19 cellular contexts compared by ENCODE assay signal in the genomic region with DNA sequence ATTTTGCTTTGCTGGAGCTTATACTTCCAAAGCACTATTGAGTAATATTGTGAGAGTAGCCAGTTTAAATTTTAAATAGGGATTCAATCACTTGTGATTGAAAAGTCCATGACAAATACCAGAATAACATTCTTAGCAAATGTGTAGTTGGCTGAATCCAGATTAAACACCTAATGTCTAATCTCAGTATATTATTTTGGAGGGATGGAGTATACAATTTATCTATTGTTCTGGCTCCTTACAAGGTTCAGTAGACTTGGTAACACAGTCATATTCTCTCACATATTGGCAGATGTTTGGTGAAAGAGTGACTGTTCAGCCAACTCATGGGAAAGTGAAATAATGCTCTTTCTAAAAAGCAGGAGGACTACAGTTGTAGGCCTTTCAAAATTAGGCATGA. TPM values are rescaled to one million over a fixed set of nuclear protein-coding genes. Genes with fewer than 3 reads are reported as not detected.
A peak's percentile ranks its signal among the peaks of the same experiment; 100 is the strongest.
DNase-seq lines count a peak whose midpoint lies in the region; ATAC-seq, FAIRE-seq and TF ChIP-seq lines count a peak whose summit lies in the region.
"Had no signal": no experiment of that assay in that cellular context is flagged by ENCODE, and none has a peak within 500 bp of the region (broad histone marks: within the 10 kb centered on the region; RNA-seq: fewer than 3 reads in every experiment).

No MANE protein-coding gene starts in this region.

- no TSS peak for BruUV-seq in HepG2 (replicated peaks; lab: Mats Ljungman, UMichigan)

- H3K9ac ChIP-seq in liver (ENCODE audit: low read depth in 1 of 2, low read length in 2 of 2) (peak overlapping the region in 1 of 2 donors; percentile 94), HepG2 (ENCODE audit: insufficient read depth, low read depth, low read length) (no peak overlapping the region), kidney (ENCODE audit: low read length in 2 of 2) (peak overlapping the region; percentile 10 to 70)
- H3K9ac ChIP-seq: BLaER1 treated with 17β-estradiol and CSF1 and Interleukin-3, amounts not matched to agents 10 nM and 100 nM had no signal

- H4K20me1 ChIP-seq in HepG2 (ENCODE audit: insufficient read depth, low read length), result no peaks in the 10 kb centered on the region
- H4K20me1 ChIP-seq: BLaER1 treated with 17β-estradiol and CSF1 and Interleukin-3, amounts not matched to agents 10 nM and 100 nM had no signal

- H3K4me1 ChIP-seq in liver (ENCODE audit: control insufficient read depth in 4 of 4, insufficient read depth in 4 of 4, low read length in 3 of 4), result peaks cover 5 to 39% (median 25%) of the 10 kb centered on the region in 4 donors
- H3K4me1 ChIP-seq in HepG2 (ENCODE audit: insufficient read depth, low read length), result no peaks in the 10 kb centered on the region
- peaks cover 2 to 7% of the 10 kb centered on the region in 2 donors for H3K4me1 ChIP-seq in kidney (ENCODE audit: control insufficient read depth in 1 of 2, insufficient read depth in 1 of 2, low read depth in 1 of 2, low read length in 2 of 2)
- peaks cover 0 to 54% (median 12%) of the 10 kb centered on the region in 4 donors for H3K4me1 ChIP-seq in right lobe of liver
- H3K4me1 ChIP-seq: BLaER1 treated with 17β-estradiol and CSF1 and Interleukin-3, amounts not matched to agents 10 nM and 100 nM had no signal

- no peaks in the 10 kb centered on the region for H3K36me3 ChIP-seq in liver (ENCODE audit: control insufficient read depth in 4 of 4, insufficient read depth in 3 of 4, low read depth in 1 of 4, low read length in 3 of 4)
- no peaks in the 10 kb centered on the region for H3K36me3 ChIP-seq in HepG2 (replicated peaks in 1 of 2; ENCODE audit: control insufficient read depth in 1 of 2, insufficient read depth in 2 of 2, low read length in 2 of 2)
- no peaks in the 10 kb centered on the region for H3K36me3 ChIP-seq in kidney (ENCODE audit: control insufficient read depth in 1 of 2, insufficient read depth in 2 of 2, low read length in 2 of 2)
- no peaks in the 10 kb centered on the region for H3K36me3 ChIP-seq in right lobe of liver
- H3K36me3 ChIP-seq: BLaER1 treated with 17β-estradiol and CSF1 and Interleukin-3, amounts not matched to agents 10 nM and 100 nM had no signal

- TF ChIP-seq EP300 in HepG2 (IDR thresholded peaks at IDR 0.05; ENCODE audit: low read depth in 2 of 2, low read length in 2 of 2), result no peak
- TF ChIP-seq EP300 in HepG2 (CRISPR knock-in tag; IDR thresholded peaks at IDR 0.05; ENCODE audit: borderline replicate concordance), result no peak

- no peak for FAIRE-seq in HepG2 (lab: Jason Lieb, UNC)
- no peak for FAIRE-seq in kidney (lab: Jason Lieb, UNC)
- FAIRE-seq: D721Med had no signal

- TF ChIP-seq POLR2A in HepG2 (IDR thresholded peaks at IDR 0.05; ENCODE audit: insufficient read depth in 1 of 2, low read depth in 2 of 2, low read length in 2 of 2), result no peak
- TF ChIP-seq POLR2A in right lobe of liver (IDR thresholded peaks at IDR 0.05), result no peak

- POLR2A ChIA-PET in HepG2 (lab: Yijun Ruan, JAX), result no interaction called here

- H3K9me3 ChIP-seq in liver (ENCODE audit: control insufficient read depth in 4 of 4, low read length in 3 of 4) (no peaks in the 10 kb centered on the region), HepG2 (ENCODE audit: low read length) (no peaks in the 10 kb centered on the region), kidney (ENCODE audit: control insufficient read depth in 1 of 2, low read length in 2 of 2) (no peaks in the 10 kb centered on the region), right lobe of liver (no peaks in the 10 kb centered on the region)
- H3K9me3 ChIP-seq: BLaER1 treated with 17β-estradiol and CSF1 and Interleukin-3, amounts not matched to agents 10 nM and 100 nM had no signal

- H3K79me2 ChIP-seq in HepG2 (ENCODE audit: insufficient read depth, low read length), result no peaks in the 10 kb centered on the region

- TF ChIP-seq CTCF in liver (IDR thresholded peaks at IDR 0.05; ENCODE audit: low read depth, low read length, missing input control), result no peak
- no peak for TF ChIP-seq CTCF in HepG2 (CRISPR knock-in tag; IDR thresholded peaks at IDR 0.05)
- TF ChIP-seq CTCF in kidney (IDR thresholded peaks at IDR 0.05; ENCODE audit: borderline replicate concordance, extremely low read depth, insufficient read depth), result no peak
- TF ChIP-seq CTCF in right lobe of liver (IDR thresholded peaks at IDR 0.05), result no peak

- ATAC-seq in HepG2, result no peak
- ATAC-seq in right lobe of liver, result peak in 2 of 4 donors; percentile 26 to 44
- ATAC-seq: CD8-positive, alpha-beta T cell; GM23338 had no signal

- H3K27ac ChIP-seq in liver (ENCODE audit: low read depth in 1 of 2, low read length in 2 of 2) (peak overlapping the region; percentile 19 to 79), HepG2 (ENCODE audit: extremely low read length, insufficient read depth, low read length) (no peak overlapping the region), kidney (ENCODE audit: low read depth in 2 of 2, low read length in 2 of 2) (peak overlapping the region; percentile 2 to 72), right lobe of liver (peak overlapping the region; percentile 6 to 70 (median 26))
- H3K27ac ChIP-seq: 22Rv1; BLaER1 treated with 17β-estradiol and CSF1 and Interleukin-3, amounts not matched to agents 10 nM and 100 nM had no signal

- H3K4me3 ChIP-seq in liver (ENCODE audit: low read depth in 1 of 3, low read length in 3 of 3) (peak overlapping the region; percentile 7 to 50 (median 45)), HepG2 (replicated peaks in 1 of 3; ENCODE audit: insufficient read depth in 1 of 3, low read depth in 2 of 3, low read length in 3 of 3) (no peak overlapping the region), kidney (ENCODE audit: low read length in 2 of 2) (peak overlapping the region; percentile 61 to 83), right lobe of liver (peak overlapping the region; percentile 22 to 66 (median 46))
- H3K4me3 ChIP-seq: BLaER1 treated with 17β-estradiol and CSF1 and Interleukin-3, amounts not matched to agents 10 nM and 100 nM; GM23338 had no signal

- CTCF ChIA-PET in HepG2 (lab: Yijun Ruan, JAX; ENCODE audit: low intra/inter-chr PET ratio, low total read pairs), result no interaction called here

- intact Hi-C loops in HepG2 (cut with micrococcal nuclease; ENCODE audit: unreplicated experiment), result no loop called here
- intact Hi-C loops in kidney (cut with DNase I), result no loop called here
- intact Hi-C loops in right lobe of liver (cut with DNase I), result no loop called here

- H3K27me3 ChIP-seq in liver (ENCODE audit: control insufficient read depth in 4 of 4, insufficient read depth in 4 of 4, low read length in 3 of 4) (no peaks in the 10 kb centered on the region), HepG2 (ENCODE audit: control insufficient read depth in 1 of 2, insufficient read depth in 2 of 2, low read length in 2 of 2) (no peaks in the 10 kb centered on the region), right lobe of liver (no peaks in the 10 kb centered on the region)
- H3K27me3 ChIP-seq: BLaER1 treated with 17β-estradiol and CSF1 and Interleukin-3, amounts not matched to agents 10 nM and 100 nM had no signal

- DNase-seq in HepG2 (ENCODE audit: low spot score) (no peak), kidney (no peak), right lobe of liver (no peak), DMS79 treated with DMSO at 0.1 percent for 48 hours (lab: John Stamatoyannopoulos, UW) (no peak), inferior parietal cortex (ENCODE audit: extremely low spot score) (no peak)
- DNase-seq in activated CD4-positive, alpha-beta T cell treated with anti-CD3 and anti-CD28 coated beads for 48 hours, result no peak
- DNase-seq: CD8-positive, alpha-beta T cell; COR-L47; DMS153; DMS79; GF-D8; H7 had no signal

- H3K4me2 ChIP-seq in HepG2 (ENCODE audit: low read depth, low read length), result no peak overlapping the region
- H3K4me2 ChIP-seq: BLaER1 treated with 17β-estradiol and CSF1 and Interleukin-3, amounts not matched to agents 10 nM and 100 nM; GM23338 had no signal

- no peak overlapping the region for H2AFZ ChIP-seq in HepG2 (ENCODE audit: low read length)
- H2AFZ ChIP-seq: GM23338 had no signal

- TF ChIP-seq RAD21 in liver (IDR thresholded peaks at IDR 0.05) (no peak), HepG2 (CRISPR knock-in tag; IDR thresholded peaks at IDR 0.05) (no peak)

- in situ Hi-C loops in HepG2 (cut with HindIII; ENCODE audit: extremely low pct_ligation_motif_present, low pct_unique_long_range_greater_than_20kb), result no loop called here

RNA-seq across cellular contexts. Expression of a gene that starts 2.2 kb away (rescaled TPM):
- total RNA-seq in liver (10 to 100 TPM in 1 of 2 donors, not detected in 1; 14.3 TPM), HepG2 (2016; rRNA removed; fragmentation: Illumina TruSeq; extraction: Trizol) (not detected in 2 replicates), kidney (1.4 TPM), right lobe of liver (100 to 1,000 TPM in 4 of 6 experiments, 10 to 100 TPM in 2; 91.6 to 365 (median 108) TPM)
- polyA plus RNA-seq in liver (10 to 100 TPM; 23.8 to 62.3 TPM), HepG2 (2011; rRNA removed) (0.07 TPM in 1 of 2 replicates, not detected in the other), kidney (ENCODE audit: insufficient read depth, low read depth, low replicate concordance) (414 TPM)
- not detected in 2 replicates for total RNA-seq in HepG2 (2016; cell fraction: cytosol; rRNA removed; fragmentation: Illumina TruSeq; extraction: Trizol; ENCODE audit: low read depth)
- 0.06 TPM in 1 of 2 replicates, not detected in the other for total RNA-seq in HepG2 (2016; cell fraction: insoluble cytoplasmic fraction; rRNA removed; fragmentation: Illumina TruSeq; extraction: Trizol)
- total RNA-seq in HepG2 (2016; cell fraction: membrane; rRNA removed; fragmentation: Illumina TruSeq; extraction: Trizol), result not detected in 2 replicates
- total RNA-seq in HepG2 (2016; cell fraction: nucleus; rRNA removed; fragmentation: Illumina TruSeq; extraction: Trizol), result not detected in 2 replicates
- not detected in 2 replicates for polyA plus RNA-seq in HepG2 (2011; cell fraction: cytosol; rRNA removed)
- polyA plus RNA-seq in HepG2 (2011; cell fraction: nucleus; rRNA removed), result not detected in 2 replicates
- polyA plus RNA-seq in HepG2 (2012), result not detected in 2 replicates
- not detected in 2 replicates for polyA plus RNA-seq in HepG2 (2016; cell fraction: cytosol; fragmentation: Illumina TruSeq; extraction: Trizol; ENCODE audit: low read depth)
- polyA plus RNA-seq in HepG2 (2016; cell fraction: insoluble cytoplasmic fraction; fragmentation: Illumina TruSeq; extraction: Trizol; ENCODE audit: low read depth), result not detected in 2 replicates
- not detected in 2 replicates for polyA plus RNA-seq in HepG2 (2016; cell fraction: membrane; fragmentation: Illumina TruSeq; extraction: Trizol; ENCODE audit: low read depth)
- not detected in 2 replicates for polyA plus RNA-seq in HepG2 (2016; cell fraction: nucleus; fragmentation: Illumina TruSeq; extraction: Trizol; ENCODE audit: insufficient read depth, low read depth)
- not detected in 2 replicates for polyA minus RNA-seq in HepG2 (2011; rRNA and poly(A)+ RNA removed; ENCODE audit: low replicate concordance)
- polyA minus RNA-seq in HepG2 (2011; cell fraction: cytosol; rRNA and poly(A)+ RNA removed), result not detected in 2 replicates
- polyA minus RNA-seq in HepG2 (2011; cell fraction: nucleus; rRNA and poly(A)+ RNA removed), result not detected in 2 replicates
- total RNA-seq: A673; CD8-positive, alpha-beta T cell; GM23338; H7 had no signal
- polyA plus RNA-seq: AG04450, GM23338 had no signal

RNA-seq across cellular contexts. Expression of a gene that starts 7.8 kb away (rescaled TPM):
- total RNA-seq in liver (1 to 10 TPM in 1 of 2 donors, not detected in 1; 2.2 TPM), HepG2 (2016; rRNA removed; fragmentation: Illumina TruSeq; extraction: Trizol) (not detected in 2 replicates), kidney (0.35 TPM), right lobe of liver (1 to 10 TPM; 1.3 to 6.9 (median 4.6) TPM)
- polyA plus RNA-seq in liver (under 1 TPM; 0.02 to 0.38 TPM), HepG2 (2011; rRNA removed) (not detected in 2 replicates), kidney (ENCODE audit: insufficient read depth, low read depth, low replicate concordance) (1.3 TPM)
- total RNA-seq in HepG2 (2016; cell fraction: cytosol; rRNA removed; fragmentation: Illumina TruSeq; extraction: Trizol; ENCODE audit: low read depth), result not detected in 2 replicates
- not detected in 2 replicates for total RNA-seq in HepG2 (2016; cell fraction: insoluble cytoplasmic fraction; rRNA removed; fragmentation: Illumina TruSeq; extraction: Trizol)
- not detected in 2 replicates for total RNA-seq in HepG2 (2016; cell fraction: membrane; rRNA removed; fragmentation: Illumina TruSeq; extraction: Trizol)
- total RNA-seq in HepG2 (2016; cell fraction: nucleus; rRNA removed; fragmentation: Illumina TruSeq; extraction: Trizol), result not detected in 2 replicates
- not detected in 2 replicates for polyA plus RNA-seq in HepG2 (2011; cell fraction: cytosol; rRNA removed)
- polyA plus RNA-seq in HepG2 (2011; cell fraction: nucleus; rRNA removed), result not detected in 2 replicates
- polyA plus RNA-seq in HepG2 (2012), result not detected in 2 replicates
- not detected in 2 replicates for polyA plus RNA-seq in HepG2 (2016; cell fraction: cytosol; fragmentation: Illumina TruSeq; extraction: Trizol; ENCODE audit: low read depth)
- polyA plus RNA-seq in HepG2 (2016; cell fraction: insoluble cytoplasmic fraction; fragmentation: Illumina TruSeq; extraction: Trizol; ENCODE audit: low read depth), result not detected in 2 replicates
- polyA plus RNA-seq in HepG2 (2016; cell fraction: membrane; fragmentation: Illumina TruSeq; extraction: Trizol; ENCODE audit: low read depth), result not detected in 2 replicates
- polyA plus RNA-seq in HepG2 (2016; cell fraction: nucleus; fragmentation: Illumina TruSeq; extraction: Trizol; ENCODE audit: insufficient read depth, low read depth), result not detected in 2 replicates
- polyA minus RNA-seq in HepG2 (2011; rRNA and poly(A)+ RNA removed; ENCODE audit: low replicate concordance), result 0.51 TPM in 1 of 2 replicates, not detected in the other
- not detected in 2 replicates for polyA minus RNA-seq in HepG2 (2011; cell fraction: cytosol; rRNA and poly(A)+ RNA removed)
- not detected in 2 replicates for polyA minus RNA-seq in HepG2 (2011; cell fraction: nucleus; rRNA and poly(A)+ RNA removed)
- total RNA-seq: A673; CD8-positive, alpha-beta T cell; GM23338; H7 had no signal
- polyA plus RNA-seq: GM23338 had no signal

RNA-seq across cellular contexts. Expression of a gene that starts 18.8 kb away (rescaled TPM):
- total RNA-seq in liver (10 to 100 TPM in 1 of 2 donors, not detected in 1; 46.5 TPM), HepG2 (2016; rRNA removed; fragmentation: Illumina TruSeq; extraction: Trizol) (not detected in 2 replicates), kidney (43.7 TPM), right lobe of liver (100 to 1,000 TPM in 4 of 6 experiments, 10 to 100 TPM in 2; 79.4 to 315 (median 139) TPM)
- polyA plus RNA-seq in liver (100 to 1,000 TPM in 1 of 2 donors, 10 to 100 TPM in 1; 33.4 to 103 TPM), HepG2 (2011; rRNA removed) (0.25 and 0.35 TPM in 2 replicates), kidney (ENCODE audit: insufficient read depth, low read depth, low replicate concordance) (110 TPM)
- total RNA-seq in HepG2 (2016; cell fraction: cytosol; rRNA removed; fragmentation: Illumina TruSeq; extraction: Trizol; ENCODE audit: low read depth), result not detected in 2 replicates
- 0.13 TPM in 1 of 2 replicates, not detected in the other for total RNA-seq in HepG2 (2016; cell fraction: insoluble cytoplasmic fraction; rRNA removed; fragmentation: Illumina TruSeq; extraction: Trizol)
- not detected in 2 replicates for total RNA-seq in HepG2 (2016; cell fraction: membrane; rRNA removed; fragmentation: Illumina TruSeq; extraction: Trizol)
- total RNA-seq in HepG2 (2016; cell fraction: nucleus; rRNA removed; fragmentation: Illumina TruSeq; extraction: Trizol), result 0.75 TPM in 1 of 2 replicates, not detected in the other
- 0.08 and 0.31 TPM in 2 replicates for polyA plus RNA-seq in HepG2 (2011; cell fraction: cytosol; rRNA removed)
- polyA plus RNA-seq in HepG2 (2011; cell fraction: nucleus; rRNA removed), result 0.73 TPM in 1 of 2 replicates, not detected in the other
- polyA plus RNA-seq in HepG2 (2012), result 0.97 and 1.5 TPM in 2 replicates
- polyA plus RNA-seq in HepG2 (2016; cell fraction: cytosol; fragmentation: Illumina TruSeq; extraction: Trizol; ENCODE audit: low read depth), result not detected in 2 replicates
- polyA plus RNA-seq in HepG2 (2016; cell fraction: insoluble cytoplasmic fraction; fragmentation: Illumina TruSeq; extraction: Trizol; ENCODE audit: low read depth), result not detected in 2 replicates
- not detected in 2 replicates for polyA plus RNA-seq in HepG2 (2016; cell fraction: membrane; fragmentation: Illumina TruSeq; extraction: Trizol; ENCODE audit: low read depth)
- polyA plus RNA-seq in HepG2 (2016; cell fraction: nucleus; fragmentation: Illumina TruSeq; extraction: Trizol; ENCODE audit: insufficient read depth, low read depth), result 0.75 and 0.81 TPM in 2 replicates
- polyA minus RNA-seq in HepG2 (2011; rRNA and poly(A)+ RNA removed; ENCODE audit: low replicate concordance), result 1.3 TPM in 1 of 2 replicates, not detected in the other
- not detected in 2 replicates for polyA minus RNA-seq in HepG2 (2011; cell fraction: cytosol; rRNA and poly(A)+ RNA removed)
- polyA minus RNA-seq in HepG2 (2011; cell fraction: nucleus; rRNA and poly(A)+ RNA removed), result 0.77 and 0.99 TPM in 2 replicates
- total RNA-seq: A673; CD8-positive, alpha-beta T cell; GM23338; H7 had no signal
- polyA plus RNA-seq: AG04450, GM23338 had no signal

RNA-seq across cellular contexts. Expression of a gene that starts 37.6 kb away (rescaled TPM):
- total RNA-seq in liver (under 1 TPM in 1 of 2 donors, not detected in 1; 0.08 TPM), HepG2 (2016; rRNA removed; fragmentation: Illumina TruSeq; extraction: Trizol) (0.10 TPM in 1 of 2 replicates, not detected in the other), kidney (not detected), right lobe of liver (under 1 TPM in 1 of 6 experiments, not detected in 5; 0.11 TPM)
- polyA plus RNA-seq in liver (under 1 TPM in 1 of 2 donors, not detected in 1; 0.08 TPM), HepG2 (2011; rRNA removed) (0.07 TPM in 1 of 2 replicates, not detected in the other), kidney (ENCODE audit: insufficient read depth, low read depth, low replicate concordance) (6.6 TPM)
- total RNA-seq in HepG2 (2016; cell fraction: cytosol; rRNA removed; fragmentation: Illumina TruSeq; extraction: Trizol; ENCODE audit: low read depth), result not detected in 2 replicates
- total RNA-seq in HepG2 (2016; cell fraction: insoluble cytoplasmic fraction; rRNA removed; fragmentation: Illumina TruSeq; extraction: Trizol), result not detected in 2 replicates
- total RNA-seq in HepG2 (2016; cell fraction: membrane; rRNA removed; fragmentation: Illumina TruSeq; extraction: Trizol), result not detected in 2 replicates
- not detected in 2 replicates for total RNA-seq in HepG2 (2016; cell fraction: nucleus; rRNA removed; fragmentation: Illumina TruSeq; extraction: Trizol)
- not detected in 2 replicates for polyA plus RNA-seq in HepG2 (2011; cell fraction: cytosol; rRNA removed)
- not detected in 2 replicates for polyA plus RNA-seq in HepG2 (2011; cell fraction: nucleus; rRNA removed)
- not detected in 2 replicates for polyA plus RNA-seq in HepG2 (2012)
- not detected in 2 replicates for polyA plus RNA-seq in HepG2 (2016; cell fraction: cytosol; fragmentation: Illumina TruSeq; extraction: Trizol; ENCODE audit: low read depth)
- not detected in 2 replicates for polyA plus RNA-seq in HepG2 (2016; cell fraction: insoluble cytoplasmic fraction; fragmentation: Illumina TruSeq; extraction: Trizol; ENCODE audit: low read depth)
- not detected in 2 replicates for polyA plus RNA-seq in HepG2 (2016; cell fraction: membrane; fragmentation: Illumina TruSeq; extraction: Trizol; ENCODE audit: low read depth)
- polyA plus RNA-seq in HepG2 (2016; cell fraction: nucleus; fragmentation: Illumina TruSeq; extraction: Trizol; ENCODE audit: insufficient read depth, low read depth), result not detected in 2 replicates
- not detected in 2 replicates for polyA minus RNA-seq in HepG2 (2011; rRNA and poly(A)+ RNA removed; ENCODE audit: low replicate concordance)
- polyA minus RNA-seq in HepG2 (2011; cell fraction: cytosol; rRNA and poly(A)+ RNA removed), result not detected in 2 replicates
- polyA minus RNA-seq in HepG2 (2011; cell fraction: nucleus; rRNA and poly(A)+ RNA removed), result not detected in 2 replicates
- total RNA-seq: A673; CD8-positive, alpha-beta T cell; GM23338; H7 had no signal
- polyA plus RNA-seq: AG04450, GM23338 had no signal

RNA-seq across cellular contexts. Expression of a gene that starts 38.8 kb away (rescaled TPM):
- total RNA-seq in liver (1 to 10 TPM in 1 of 2 donors, not detected in 1; 1.6 TPM), HepG2 (2016; rRNA removed; fragmentation: Illumina TruSeq; extraction: Trizol) (not detected in 2 replicates), kidney (2.1 TPM), right lobe of liver (10 to 100 TPM in 1 of 6 experiments, 1 to 10 TPM in 5; 1.3 to 10.0 (median 3.8) TPM)
- polyA plus RNA-seq in liver (1 to 10 TPM in 1 of 2 donors, under 1 TPM in 1; 0.14 to 1.8 TPM), HepG2 (2011; rRNA removed) (not detected in 2 replicates), kidney (ENCODE audit: insufficient read depth, low read depth, low replicate concordance) (not detected)
- total RNA-seq in HepG2 (2016; cell fraction: cytosol; rRNA removed; fragmentation: Illumina TruSeq; extraction: Trizol; ENCODE audit: low read depth), result not detected in 2 replicates
- total RNA-seq in HepG2 (2016; cell fraction: insoluble cytoplasmic fraction; rRNA removed; fragmentation: Illumina TruSeq; extraction: Trizol), result not detected in 2 replicates
- total RNA-seq in HepG2 (2016; cell fraction: membrane; rRNA removed; fragmentation: Illumina TruSeq; extraction: Trizol), result not detected in 2 replicates
- total RNA-seq in HepG2 (2016; cell fraction: nucleus; rRNA removed; fragmentation: Illumina TruSeq; extraction: Trizol), result not detected in 2 replicates
- polyA plus RNA-seq in HepG2 (2011; cell fraction: cytosol; rRNA removed), result not detected in 2 replicates
- polyA plus RNA-seq in HepG2 (2011; cell fraction: nucleus; rRNA removed), result not detected in 2 replicates
- polyA plus RNA-seq in HepG2 (2012), result not detected in 2 replicates
- polyA plus RNA-seq in HepG2 (2016; cell fraction: cytosol; fragmentation: Illumina TruSeq; extraction: Trizol; ENCODE audit: low read depth), result not detected in 2 replicates
- not detected in 2 replicates for polyA plus RNA-seq in HepG2 (2016; cell fraction: insoluble cytoplasmic fraction; fragmentation: Illumina TruSeq; extraction: Trizol; ENCODE audit: low read depth)
- not detected in 2 replicates for polyA plus RNA-seq in HepG2 (2016; cell fraction: membrane; fragmentation: Illumina TruSeq; extraction: Trizol; ENCODE audit: low read depth)
- not detected in 2 replicates for polyA plus RNA-seq in HepG2 (2016; cell fraction: nucleus; fragmentation: Illumina TruSeq; extraction: Trizol; ENCODE audit: insufficient read depth, low read depth)
- 0.84 TPM in 1 of 2 replicates, not detected in the other for polyA minus RNA-seq in HepG2 (2011; rRNA and poly(A)+ RNA removed; ENCODE audit: low replicate concordance)
- not detected in 2 replicates for polyA minus RNA-seq in HepG2 (2011; cell fraction: cytosol; rRNA and poly(A)+ RNA removed)
- polyA minus RNA-seq in HepG2 (2011; cell fraction: nucleus; rRNA and poly(A)+ RNA removed), result not detected in 2 replicates
- total RNA-seq: A673; CD8-positive, alpha-beta T cell; GM23338; H7 had no signal
- polyA plus RNA-seq: AG04450, GM23338 had no signal

Comparison
In these comparisons a context has a peak if more than half of its experiments do, and no peak if none do; other contexts are left out.
1. H3K4me3 ChIP-seq: peak in liver (3 of 3), kidney (2 of 2) and right lobe of liver (3 of 3); none in HepG2 (0 of 3).
2. RNA of a gene that starts 2.2 kb away (total RNA-seq): 91.6 to 365 TPM in right lobe of liver; 14.3 TPM in liver, 1.4 TPM in kidney (single experiment) and 0.06 TPM in HepG2; every median in the first group is over 4 times any median in the second.